7 cellular contexts compared by ENCODE assay signal in the genomic region with DNA sequence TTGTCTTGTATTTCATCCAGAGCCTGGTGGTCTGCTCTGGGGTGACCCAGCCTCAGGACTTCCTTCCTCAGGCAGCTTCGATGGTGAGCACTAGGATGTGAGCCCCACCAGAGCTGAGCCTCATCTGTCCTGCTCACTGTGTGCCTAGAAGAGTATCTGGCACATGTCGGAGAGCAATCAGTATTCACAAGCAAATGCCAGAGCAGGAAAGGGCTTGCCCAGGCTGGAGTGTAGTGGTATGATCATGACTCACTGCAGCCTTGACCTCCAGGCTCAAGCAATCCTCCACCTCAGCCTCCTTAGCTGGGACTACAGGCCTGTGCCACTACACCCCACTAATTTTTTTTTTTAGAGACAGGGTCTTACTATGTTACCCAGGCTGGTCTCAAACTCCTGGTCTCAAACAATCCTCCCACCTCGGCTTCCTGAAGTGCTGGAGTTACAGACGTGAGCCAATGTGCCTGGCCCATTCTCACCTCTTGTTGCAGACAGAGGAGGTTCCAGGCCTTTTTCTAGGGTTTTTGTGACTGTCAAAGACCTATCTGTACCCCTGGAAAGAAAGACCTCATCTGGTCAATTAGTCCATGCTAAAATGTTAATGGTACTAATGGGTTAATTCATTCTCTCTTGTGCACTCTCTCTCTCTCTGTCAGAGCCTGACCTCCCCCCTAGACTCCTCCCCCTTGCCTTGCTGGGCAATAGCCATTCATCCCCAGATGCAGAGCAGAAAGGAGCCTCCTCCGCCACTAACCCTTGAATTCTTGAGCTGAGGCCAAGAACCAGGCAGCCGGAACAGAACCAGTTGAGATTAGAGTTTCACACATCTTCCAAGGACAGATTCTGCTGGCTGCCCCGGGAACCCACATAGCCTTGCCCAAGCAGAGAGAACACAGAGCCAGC.
DNase-seq lines count a peak whose midpoint lies in the region; ATAC-seq, FAIRE-seq and TF ChIP-seq lines count a peak whose summit lies in the region.

No MANE protein-coding gene starts in this region.

- CTCF ChIA-PET in HepG2 (lab: Yijun Ruan, JAX; ENCODE audit: low intra/inter-chr PET ratio, low total read pairs): no interaction called here

- H3K27me3 ChIP-seq in HepG2 (ENCODE audit: control insufficient read depth in 1 of 2, insufficient read depth in 2 of 2, low read length in 2 of 2): peaks cover 0 to 21% of the 10 kb centered on the region in 2 experiments; a peak in 2 of 5 replicates

- no peak overlapping the region for H3K4me3 ChIP-seq in coronary artery
- H3K4me3 ChIP-seq in HepG2 (replicated peaks in 1 of 3; ENCODE audit: insufficient read depth in 1 of 3, low read depth in 2 of 3, low read length in 3 of 3): no peak overlapping the region; a peak in 1 of 6 replicates

- ATAC-seq in HepG2: peak; percentile 61
- no peak for ATAC-seq in HG02840 (IDR thresholded peaks at IDR 0.05; ENCODE audit: low FRiP score, unreplicated experiment)

- FAIRE-seq in HepG2 (lab: Jason Lieb, UNC): no peak

- H3K9me3 ChIP-seq in HepG2 (ENCODE audit: low read length): no peaks in the 10 kb centered on the region

- no peaks in the 10 kb centered on the region for H4K20me1 ChIP-seq in HepG2 (ENCODE audit: insufficient read depth, low read length)

- no peak for TF ChIP-seq POLR2A in HepG2 (IDR thresholded peaks at IDR 0.05; ENCODE audit: insufficient read depth in 1 of 2, low read depth in 2 of 2, low read length in 2 of 2)

- H3K36me3 ChIP-seq in HepG2 (replicated peaks in 1 of 2; ENCODE audit: control insufficient read depth in 1 of 2, insufficient read depth in 2 of 2, low read length in 2 of 2): no peaks in the 10 kb centered on the region

- DNase-seq in coronary artery (ENCODE audit: low spot score) (peak; percentile 85), HepG2 (ENCODE audit: low spot score) (peak; percentile 32), ureter (ENCODE audit: low spot score) (peak; percentile 89), DMS79 (lab: John Stamatoyannopoulos, UW) (no peak), NCI-H345 (lab: John Stamatoyannopoulos, UW) (no peak)

- H3K4me1 ChIP-seq in HepG2 (ENCODE audit: insufficient read depth, low read length): peaks cover 26% of the 10 kb centered on the region

- H3K27ac ChIP-seq in coronary artery: peak overlapping the region in 1 of 2 donors; percentile 67
- H3K27ac ChIP-seq in HepG2 (ENCODE audit: extremely low read length, insufficient read depth, low read length): no peak overlapping the region

- TF ChIP-seq EP300 in Ishikawa (IDR thresholded peaks at IDR 0.05; ENCODE audit: borderline replicate concordance): peak; percentile 93
- TF ChIP-seq EP300 in HepG2 (IDR thresholded peaks at IDR 0.05; ENCODE audit: low read depth in 2 of 2, low read length in 2 of 2): no peak
- TF ChIP-seq EP300 in HepG2 (CRISPR knock-in tag; IDR thresholded peaks at IDR 0.05; ENCODE audit: borderline replicate concordance): no peak

- POLR2A ChIA-PET in HepG2 (lab: Yijun Ruan, JAX): no interaction called here

- no TSS peak for BruUV-seq in HepG2 (replicated peaks; lab: Mats Ljungman, UMichigan)

- intact Hi-C loops in HepG2 (cut with micrococcal nuclease; ENCODE audit: unreplicated experiment): no loop called here

- no peak overlapping the region for H3K9ac ChIP-seq in HepG2 (ENCODE audit: insufficient read depth, low read depth, low read length)

- H3K4me2 ChIP-seq in HepG2 (ENCODE audit: low read depth, low read length): peak overlapping the region; percentile 42; the same call in 1 of the 2 replicates

- no peaks in the 10 kb centered on the region for H3K79me2 ChIP-seq in HepG2 (ENCODE audit: insufficient read depth, low read length)

- TF ChIP-seq RAD21 in Ishikawa (IDR thresholded peaks at IDR 0.05; ENCODE audit: low read depth): peak; percentile 29
- TF ChIP-seq RAD21 in HepG2 (CRISPR knock-in tag; IDR thresholded peaks at IDR 0.05): no peak

- 3% methylated on average over 4 of the region's 7 CpGs for WGBS in HepG2 (ENCODE audit: low lambda C conversion rate)

- no peak overlapping the region for H2AFZ ChIP-seq in HepG2 (ENCODE audit: low read length)

- in situ Hi-C loops in HepG2 (cut with HindIII; ENCODE audit: extremely low pct_ligation_motif_present, low pct_unique_long_range_greater_than_20kb): no loop called here

- TF ChIP-seq CTCF in coronary artery (IDR thresholded peaks at IDR 0.05) (no peak), HepG2 (CRISPR knock-in tag; IDR thresholded peaks at IDR 0.05) (no peak)

TF ChIP-seq in Ishikawa, 13 proteins besides CTCF, POLR2A, EP300 and RAD21 (continues in another document):
- TF ChIP-seq, protein P1, sequence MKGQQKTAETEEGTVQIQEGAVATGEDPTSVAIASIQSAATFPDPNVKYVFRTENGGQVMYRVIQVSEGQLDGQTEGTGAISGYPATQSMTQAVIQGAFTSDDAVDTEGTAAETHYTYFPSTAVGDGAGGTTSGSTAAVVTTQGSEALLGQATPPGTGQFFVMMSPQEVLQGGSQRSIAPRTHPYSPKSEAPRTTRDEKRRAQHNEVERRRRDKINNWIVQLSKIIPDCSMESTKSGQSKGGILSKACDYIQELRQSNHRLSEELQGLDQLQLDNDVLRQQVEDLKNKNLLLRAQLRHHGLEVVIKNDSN (IDR thresholded peaks at IDR 0.05): 0 out of 2 replicates have a peak, but pooled peaks have one; percentile 40
- TF ChIP-seq NFIC (IDR thresholded peaks at IDR 0.05) (peak; percentile 98), CREB1 (IDR thresholded peaks at IDR 0.05; ENCODE audit: low read depth) (0 out of 2 replicates have a peak, but pooled peaks have one; percentile 36), FOXM1 (IDR thresholded peaks at IDR 0.05; ENCODE audit: borderline replicate concordance, low read depth) (peak; percentile 82), YY1 (IDR thresholded peaks at IDR 0.05; ENCODE audit: low read depth) (peak; percentile 58; the same call in 1 of the 2 replicates), TAF1 (IDR thresholded peaks at IDR 0.05; ENCODE audit: low read depth) (peak; percentile 64; the same call in 1 of the 2 replicates), TEAD4 (IDR thresholded peaks at IDR 0.05) (peak; percentile 95)

TF ChIP-seq in HepG2, 621 proteins besides CTCF, POLR2A, EP300 and RAD21 (continues in another document):
- TF ChIP-seq TOPORS (CRISPR knock-in tag; IDR thresholded peaks at IDR 0.05) (no peak), DR1 (CRISPR knock-in tag; IDR thresholded peaks at IDR 0.05) (no peak), ZNF652 (CRISPR knock-in tag; IDR thresholded peaks at IDR 0.05; ENCODE audit: borderline replicate concordance, low read depth) (peak; percentile 88), ZNF496 (CRISPR knock-in tag; IDR thresholded peaks at IDR 0.05; ENCODE audit: insufficient replicate concordance) (no peak), ZNF839 (CRISPR knock-in tag; IDR thresholded peaks at IDR 0.05; ENCODE audit: borderline replicate concordance) (no peak), ZSCAN30 (CRISPR knock-in tag; IDR thresholded peaks at IDR 0.05) (no peak), SOX6 (IDR thresholded peaks at IDR 0.05) (no peak), SOX6 (CRISPR knock-in tag; IDR thresholded peaks at IDR 0.05) (no peak), ZNF530 (CRISPR knock-in tag; IDR thresholded peaks at IDR 0.05; ENCODE audit: low read depth) (no peak), THAP11 (CRISPR knock-in tag; IDR thresholded peaks at IDR 0.05) (no peak), MAF1 (CRISPR knock-in tag; IDR thresholded peaks at IDR 0.05; ENCODE audit: borderline replicate concordance) (no peak), ZNF629 (CRISPR knock-in tag; conservative IDR thresholded peaks at IDR 0.05) (no peak), NFIC (IDR thresholded peaks at IDR 0.05; ENCODE audit: low read length) (no peak), ZEB1 (IDR thresholded peaks at IDR 0.05; ENCODE audit: insufficient replicate concordance, low read depth) (no peak), PCBP2 (optimal IDR thresholded peaks at IDR 0.05; ENCODE audit: low read depth, low read length, poor library complexity, severe bottlenecking) (no peak)
- TF ChIP-seq, protein P2, sequence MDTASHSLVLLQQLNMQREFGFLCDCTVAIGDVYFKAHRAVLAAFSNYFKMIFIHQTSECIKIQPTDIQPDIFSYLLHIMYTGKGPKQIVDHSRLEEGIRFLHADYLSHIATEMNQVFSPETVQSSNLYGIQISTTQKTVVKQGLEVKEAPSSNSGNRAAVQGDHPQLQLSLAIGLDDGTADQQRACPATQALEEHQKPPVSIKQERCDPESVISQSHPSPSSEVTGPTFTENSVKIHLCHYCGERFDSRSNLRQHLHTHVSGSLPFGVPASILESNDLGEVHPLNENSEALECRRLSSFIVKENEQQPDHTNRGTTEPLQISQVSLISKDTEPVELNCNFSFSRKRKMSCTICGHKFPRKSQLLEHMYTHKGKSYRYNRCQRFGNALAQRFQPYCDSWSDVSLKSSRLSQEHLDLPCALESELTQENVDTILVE (CRISPR knock-in tag; IDR thresholded peaks at IDR 0.05): no peak
- TF ChIP-seq, protein P3, sequence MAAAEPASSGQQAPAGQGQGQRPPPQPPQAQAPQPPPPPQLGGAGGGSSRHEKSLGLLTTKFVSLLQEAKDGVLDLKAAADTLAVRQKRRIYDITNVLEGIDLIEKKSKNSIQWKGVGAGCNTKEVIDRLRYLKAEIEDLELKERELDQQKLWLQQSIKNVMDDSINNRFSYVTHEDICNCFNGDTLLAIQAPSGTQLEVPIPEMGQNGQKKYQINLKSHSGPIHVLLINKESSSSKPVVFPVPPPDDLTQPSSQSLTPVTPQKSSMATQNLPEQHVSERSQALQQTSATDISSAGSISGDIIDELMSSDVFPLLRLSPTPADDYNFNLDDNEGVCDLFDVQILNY (CRISPR knock-in tag; conservative IDR thresholded peaks at IDR 0.05): no peak
- TF ChIP-seq, protein P4, sequence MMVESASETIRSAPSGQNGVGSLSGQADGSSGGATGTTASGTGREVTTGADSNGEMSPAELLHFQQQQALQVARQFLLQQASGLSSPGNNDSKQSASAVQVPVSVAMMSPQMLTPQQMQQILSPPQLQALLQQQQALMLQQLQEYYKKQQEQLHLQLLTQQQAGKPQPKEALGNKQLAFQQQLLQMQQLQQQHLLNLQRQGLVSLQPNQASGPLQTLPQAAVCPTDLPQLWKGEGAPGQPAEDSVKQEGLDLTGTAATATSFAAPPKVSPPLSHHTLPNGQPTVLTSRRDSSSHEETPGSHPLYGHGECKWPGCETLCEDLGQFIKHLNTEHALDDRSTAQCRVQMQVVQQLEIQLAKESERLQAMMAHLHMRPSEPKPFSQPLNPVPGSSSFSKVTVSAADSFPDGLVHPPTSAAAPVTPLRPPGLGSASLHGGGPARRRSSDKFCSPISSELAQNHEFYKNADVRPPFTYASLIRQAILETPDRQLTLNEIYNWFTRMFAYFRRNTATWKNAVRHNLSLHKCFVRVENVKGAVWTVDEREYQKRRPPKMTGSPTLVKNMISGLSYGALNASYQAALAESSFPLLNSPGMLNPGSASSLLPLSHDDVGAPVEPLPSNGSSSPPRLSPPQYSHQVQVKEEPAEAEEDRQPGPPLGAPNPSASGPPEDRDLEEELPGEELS (CRISPR knock-in tag; IDR thresholded peaks at IDR 0.05): no peak

Comparison
In these comparisons a context has a peak if more than half of its experiments do, and no peak if none do; other contexts are left out.
1. DNase-seq: peak in coronary artery (single experiment), HepG2 (single experiment) and ureter (single experiment); none in DMS79 (single experiment) and NCI-H345 (single experiment).